In the genomic region with DNA sequence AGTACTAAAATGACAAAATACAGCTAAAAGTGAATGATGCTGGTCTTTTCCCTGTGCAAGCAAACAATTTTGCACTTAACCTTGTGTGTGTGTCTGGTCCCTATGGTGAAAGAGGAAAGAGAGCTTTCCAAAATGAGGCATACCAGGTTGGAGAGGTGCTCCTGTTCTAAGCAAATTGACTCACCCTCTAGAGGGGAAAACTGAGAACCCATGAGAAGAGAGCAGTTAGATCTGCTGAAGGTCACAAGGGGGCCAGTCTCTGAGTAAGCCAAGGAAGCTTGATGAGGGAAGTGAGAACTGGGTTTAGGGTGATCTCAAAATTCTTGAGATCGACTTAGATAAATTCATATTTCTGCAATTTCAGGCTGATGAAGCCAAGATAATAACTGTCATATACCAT, we compare ENCODE assay signal across 19 cellular contexts.
"Had no signal": no experiment of that assay in that cellular context is flagged by ENCODE, and none has a peak within 500 bp of the region (broad histone marks: within the 10 kb centered on the region; RNA-seq: fewer than 3 reads in every experiment).

No MANE protein-coding gene starts in this region.

- DNase-seq: activated CD4-positive, CD25-positive, alpha-beta regulatory T cell treated with anti-CD3 and anti-CD28 coated beads, Interleukin-2, amount 50 U/mL, for 72 hours; activated gamma-delta T cell; adrenal gland; islet precursor cell; left colon; lower lobe of right lung; stimulated activated CD4-positive, alpha-beta T cell treated with anti-CD3 and anti-CD28 coated beads, Interleukin-4, amount 100 ng/mL, for 4 hours; T-cell; T-helper 9 cell; testis had no signal

- H3K4me1 Mint-ChIP-seq: mesothelial cell of epicardium; stimulated activated memory B cell treated with anti-CD40 and anti-IgM and Interleukin-4, amounts not matched to agents 10 μg/mL and 1 μg/mL and 100 μg/mL, for 72 hours; T-cell had no signal

- H3K4me1 ChIP-seq: adrenal gland, lower lobe of right lung, parathyroid adenoma, testis had no signal

- H3K36me3 Mint-ChIP-seq: activated naive CD4-positive, alpha-beta T cell treated with anti-CD3 and anti-CD28 coated beads, Interleukin-2, amount 50 U/mL, for 72 hours; mesothelial cell of epicardium; natural killer cell treated with Interleukin-12 subunit alpha and Interleukin-12 subunit beta and Interleukin-15 and Interleukin-18, amount 100 ng/mL, for 72 hours; stimulated activated memory B cell treated with anti-CD40 and anti-IgM and Interleukin-4, amounts not matched to agents 10 μg/mL and 1 μg/mL and 100 μg/mL, for 72 hours; T-cell; type B pancreatic cell had no signal

- H3K4me3 ChIP-seq: adrenal gland, hepatocyte, lower lobe of right lung, smooth muscle cell, testis had no signal

- H3K27ac ChIP-seq: adrenal gland, hepatocyte, lower lobe of right lung, parathyroid adenoma, testis had no signal

- H3K27ac Mint-ChIP-seq: activated naive CD4-positive, alpha-beta T cell treated with anti-CD3 and anti-CD28 coated beads, Interleukin-2, amount 50 U/mL, for 72 hours; mesothelial cell of epicardium; natural killer cell treated with Interleukin-12 subunit alpha and Interleukin-12 subunit beta and Interleukin-15 and Interleukin-18, amount 100 ng/mL, for 72 hours; stimulated activated memory B cell treated with anti-CD40 and anti-IgM and Interleukin-4, amounts not matched to agents 10 μg/mL and 1 μg/mL and 100 μg/mL, for 72 hours; T-cell; type B pancreatic cell had no signal

- H3K27me3 ChIP-seq: adrenal gland, hepatocyte, testis had no signal

- H3K36me3 ChIP-seq: adrenal gland, lower lobe of right lung had no signal

- H3K27me3 Mint-ChIP-seq: natural killer cell treated with Interleukin-12 subunit alpha and Interleukin-12 subunit beta and Interleukin-15 and Interleukin-18, amount 100 ng/mL, for 72 hours; stimulated activated memory B cell treated with anti-CD40 and anti-IgM and Interleukin-4, amounts not matched to agents 10 μg/mL and 1 μg/mL and 100 μg/mL, for 72 hours; T-cell; type B pancreatic cell had no signal

- H3K9me3 Mint-ChIP-seq: mesothelial cell of epicardium; stimulated activated memory B cell treated with anti-CD40 and anti-IgM and Interleukin-4, amounts not matched to agents 10 μg/mL and 1 μg/mL and 100 μg/mL, for 72 hours; T-cell; type B pancreatic cell had no signal

- ATAC-seq: activated naive CD4-positive, alpha-beta T cell treated with anti-CD3 and anti-CD28 coated beads, Interleukin-2, amount 50 U/mL, for 72 hours; left colon; lower lobe of right lung; natural killer cell treated with Interleukin-12 subunit alpha and Interleukin-12 subunit beta and Interleukin-15 and Interleukin-18, amount 100 ng/mL, for 72 hours; sciatic nerve; stimulated activated memory B cell treated with anti-CD40 and anti-IgM and Interleukin-4, amounts not matched to agents 10 μg/mL and 1 μg/mL and 100 μg/mL, for 72 hours; T-cell had no signal

- H3K4me3 Mint-ChIP-seq: mesothelial cell of epicardium; natural killer cell treated with Interleukin-12 subunit alpha and Interleukin-12 subunit beta and Interleukin-15 and Interleukin-18, amount 100 ng/mL, for 72 hours; stimulated activated memory B cell treated with anti-CD40 and anti-IgM and Interleukin-4, amounts not matched to agents 10 μg/mL and 1 μg/mL and 100 μg/mL, for 72 hours; T-cell; type B pancreatic cell had no signal

- H3K9me3 ChIP-seq: adrenal gland, lower lobe of right lung, testis had no signal
